1 cellular context compared by ENCODE assay signal in genomic region chr3:196514350-196514716, GRCh38.
TF ChIP-seq lines count a peak whose summit lies in the region.

No MANE protein-coding gene starts in this region.

TF ChIP-seq in K562, 482 proteins besides CTCF, POLR2A, EP300 and RAD21:
- no peak for TF ChIP-seq PREB (CRISPR knock-in tag; IDR thresholded peaks at IDR 0.05)
- peak; percentile 15 for TF ChIP-seq RBM25 (IDR thresholded peaks at IDR 0.05; ENCODE audit: low read depth, low read length, severe bottlenecking)
